25 cellular contexts compared by ENCODE assay signal in genomic region chr5:2286250-2286649, GRCh38.
DNase-seq lines count a peak whose midpoint lies in the region; ATAC-seq, FAIRE-seq and TF ChIP-seq lines count a peak whose summit lies in the region.
"Had no signal": no experiment of that assay in that cellular context is flagged by ENCODE, and none has a peak within 500 bp of the region (broad histone marks: within the 10 kb centered on the region; RNA-seq: fewer than 3 reads in every experiment).

No MANE protein-coding gene starts in this region.

- no peak for TF ChIP-seq POLR2A in IMR-90 (IDR thresholded peaks at IDR 0.05; ENCODE audit: low read depth, low read length)

- no peak overlapping the region for H3K4me3 Mint-ChIP-seq in naive thymus-derived CD4-positive, alpha-beta T cell
- H3K4me3 Mint-ChIP-seq: CD14-positive monocyte; CD4-positive, alpha-beta memory T cell had no signal

- H2AFZ ChIP-seq in IMR-90 (replicated peaks; ENCODE audit: low read length, poor library complexity): peak overlapping the region; percentile 24
- H2AFZ ChIP-seq: GM23248 had no signal

- H2AK5ac ChIP-seq in IMR-90 (ENCODE audit: low read depth, low read length): no peak overlapping the region

- no peak overlapping the region for H4K91ac ChIP-seq in IMR-90 (ENCODE audit: insufficient read depth, low read depth, low read length)

- no peak overlapping the region for H4K5ac ChIP-seq in IMR-90 (ENCODE audit: low read depth, low read length)

- no peak overlapping the region for H2AK9ac ChIP-seq in IMR-90 (replicated peaks; ENCODE audit: low read depth, low read length, poor library complexity)

- no peak overlapping the region for H2BK120ac ChIP-seq in IMR-90 (ENCODE audit: low read depth, low read length)

- no TSS peak for BruUV-seq in IMR-90 (replicated peaks; lab: Mats Ljungman, UMichigan)

- H3K27ac Mint-ChIP-seq in naive thymus-derived CD4-positive, alpha-beta T cell: no peak overlapping the region
- H3K27ac Mint-ChIP-seq: CD14-positive monocyte; CD4-positive, alpha-beta memory T cell had no signal

- no peak overlapping the region for H4K8ac ChIP-seq in IMR-90 (ENCODE audit: low read depth in 2 of 2, low read length in 2 of 2)

- TF ChIP-seq RAD21 in IMR-90 (IDR thresholded peaks at IDR 0.05; ENCODE audit: low read length): no peak

- H3K9me3 ChIP-seq in HEK293 (ENCODE audit: control insufficient read depth, insufficient read depth, low read depth, low read length) (no peaks in the 10 kb centered on the region), IMR-90 (ENCODE audit: control insufficient read depth, insufficient read depth, low read length) (peaks cover 42% of the 10 kb centered on the region)
- no peaks in the 10 kb centered on the region for H3K9me3 ChIP-seq in naive thymus-derived CD4-positive, alpha-beta T cell (ENCODE audit: control insufficient read depth in 2 of 3, low read length in 3 of 3)
- H3K9me3 ChIP-seq: A549, Caco-2 had no signal

- H3K27ac ChIP-seq in HEK293 (ENCODE audit: extremely low read depth, low read depth, low read length) (no peak overlapping the region), IMR-90 (ENCODE audit: insufficient read depth, low read length) (no peak overlapping the region)
- no peak overlapping the region for H3K27ac ChIP-seq in naive thymus-derived CD4-positive, alpha-beta T cell (ENCODE audit: low read depth, low read length)
- H3K27ac ChIP-seq: A549; BLaER1 treated with 17β-estradiol and CSF1 and Interleukin-3, amounts not matched to agents 10 nM and 100 nM; GM23248 had no signal

- peaks cover 0 to 3% (median 0%) of the 10 kb centered on the region in 7 donors for H3K4me1 Mint-ChIP-seq in naive thymus-derived CD4-positive, alpha-beta T cell
- H3K4me1 Mint-ChIP-seq: CD14-positive monocyte; CD4-positive, alpha-beta memory T cell had no signal

- no peaks in the 10 kb centered on the region for H3K9me1 ChIP-seq in IMR-90 (ENCODE audit: insufficient read depth, low read length)

- no peak overlapping the region for H3K14ac ChIP-seq in IMR-90 (replicated peaks; ENCODE audit: low read depth, low read length)

- H3K9me3 Mint-ChIP-seq in naive thymus-derived CD4-positive, alpha-beta T cell: peaks cover 0 to 4% (median 0%) of the 10 kb centered on the region in 11 donors
- H3K9me3 Mint-ChIP-seq: CD4-positive, alpha-beta memory T cell had no signal

- TF ChIP-seq CTCF in HEK293 (tag by site-specific recombination; IDR thresholded peaks at IDR 0.05) (no peak), IMR-90 (conservative IDR thresholded peaks at IDR 0.05; ENCODE audit: low read depth, low read length) (no peak)

- no peak overlapping the region for H2BK20ac ChIP-seq in IMR-90 (ENCODE audit: low read depth, low read length)

- CTCF ChIA-PET in HEK293 (lab: Yijun Ruan, JAX): no interaction called here
- CTCF ChIA-PET in IMR-90 (lab: Yijun Ruan, JAX): interaction anchor here (0.6 kb wide), 1 partner anchor 28 kb away, joined by 4 read pairs; no protein-coding TSS in a partner anchor
- CTCF ChIA-PET in naive thymus-derived CD4-positive, alpha-beta T cell (lab: Charles Lee): no interaction called here

- intact Hi-C loops in IMR-90 (cut with micrococcal nuclease): no loop called here
- intact Hi-C loops in naive thymus-derived CD4-positive, alpha-beta T cell (cut with micrococcal nuclease): no loop called here

- H3K27me3 Mint-ChIP-seq in naive thymus-derived CD4-positive, alpha-beta T cell: peaks cover 0 to 4% (median 0%) of the 10 kb centered on the region in 5 donors
- H3K27me3 Mint-ChIP-seq: CD4-positive, alpha-beta memory T cell had no signal

- H4K20me1 ChIP-seq in IMR-90 (ENCODE audit: insufficient read depth, low read length): no peaks in the 10 kb centered on the region
- H4K20me1 ChIP-seq: BLaER1 treated with 17β-estradiol and CSF1 and Interleukin-3, amounts not matched to agents 10 nM and 100 nM had no signal

- H3K4me1 ChIP-seq in HEK293 (ENCODE audit: control insufficient read depth, insufficient read depth, low read length): no peaks in the 10 kb centered on the region
- H3K4me1 ChIP-seq in IMR-90 (ENCODE audit: control insufficient read depth, insufficient read depth, low read length): no peaks in the 10 kb centered on the region
- no peaks in the 10 kb centered on the region for H3K4me1 ChIP-seq in naive thymus-derived CD4-positive, alpha-beta T cell (ENCODE audit: control insufficient read depth in 2 of 2, insufficient read depth in 2 of 2, low read length in 2 of 2)
- H3K4me1 ChIP-seq: A549, BE2C, Caco-2 had no signal

- FAIRE-seq in urothelium cell line (lab: Jason Lieb, UNC): peak; percentile 90
- FAIRE-seq: A549, G401.6, GM12878, GM19239, H1 had no signal

- no peak overlapping the region for H3K4ac ChIP-seq in IMR-90 (ENCODE audit: low read depth, low read length)

- H3K36me3 ChIP-seq in HEK293 (ENCODE audit: control insufficient read depth in 2 of 2, insufficient read depth in 1 of 2, low read length in 2 of 2) (no peaks in the 10 kb centered on the region), IMR-90 (ENCODE audit: control insufficient read depth, insufficient read depth, low read length) (no peaks in the 10 kb centered on the region)
- no peaks in the 10 kb centered on the region for H3K36me3 ChIP-seq in naive thymus-derived CD4-positive, alpha-beta T cell (ENCODE audit: control insufficient read depth in 2 of 3, insufficient read depth in 3 of 3, low read length in 3 of 3)
- H3K36me3 ChIP-seq: BE2C; BLaER1 treated with 17β-estradiol and CSF1 and Interleukin-3, amounts not matched to agents 10 nM and 100 nM had no signal

- H2BK5ac ChIP-seq in IMR-90 (ENCODE audit: low read depth, low read length, poor library complexity, severe bottlenecking): no peak overlapping the region

- H3K4me3 ChIP-seq in HEK293 (ENCODE audit: low read depth, low read length) (no peak overlapping the region), IMR-90 (ENCODE audit: insufficient read depth, low read depth, low read length) (no peak overlapping the region)
- H3K4me3 ChIP-seq in naive thymus-derived CD4-positive, alpha-beta T cell (ENCODE audit: low read length): no peak overlapping the region
- H3K4me3 ChIP-seq: A549; BLaER1 treated with 17β-estradiol and CSF1 and Interleukin-3, amounts not matched to agents 10 nM and 100 nM; GM12878; GM23248 had no signal

- dilution Hi-C loops in IMR-90 (cut with HindIII; ENCODE audit: low sequenced_read_pairs, unreplicated experiment): no loop called here

- in situ Hi-C loops in IMR-90 (cut with MboI; ENCODE audit: low sequenced_read_pairs): no loop called here

- H3K4me2 ChIP-seq in IMR-90 (ENCODE audit: low read depth, low read length): no peak overlapping the region
- H3K4me2 ChIP-seq: A549; BLaER1 treated with 17β-estradiol and CSF1 and Interleukin-3, amounts not matched to agents 10 nM and 100 nM had no signal

- no peak overlapping the region for H2BK15ac ChIP-seq in IMR-90 (ENCODE audit: low read depth, low read length)

- no peaks in the 10 kb centered on the region for H3K27me3 ChIP-seq in IMR-90 (ENCODE audit: control insufficient read depth, insufficient read depth, low read length)
- no peaks in the 10 kb centered on the region for H3K27me3 ChIP-seq in naive thymus-derived CD4-positive, alpha-beta T cell (ENCODE audit: control insufficient read depth in 2 of 2, insufficient read depth in 2 of 2, low read length in 2 of 2)
- H3K27me3 ChIP-seq: BE2C; BLaER1 treated with 17β-estradiol and CSF1 and Interleukin-3, amounts not matched to agents 10 nM and 100 nM had no signal

- H3K56ac ChIP-seq in IMR-90 (ENCODE audit: extremely low read depth, insufficient read depth, low read length): no peak overlapping the region

- no peak overlapping the region for H3K23ac ChIP-seq in IMR-90 (ENCODE audit: low read depth, low read length)

- POLR2A ChIA-PET in HEK293 (lab: Yijun Ruan, JAX) (no interaction called here), IMR-90 (lab: Charles Lee; ENCODE audit: unreplicated experiment) (no interaction called here)
- POLR2A ChIA-PET in naive thymus-derived CD4-positive, alpha-beta T cell (lab: Charles Lee): no interaction called here

- DNase-seq in IMR-90 (no peak), urothelium cell line (ENCODE audit: low spot score) (no peak), NCI-H1436 treated with DMSO at 0.1 percent for 48 hours (lab: John Stamatoyannopoulos, UW) (no peak), GDM1 (lab: John Stamatoyannopoulos, UW) (no peak)
- no peak for DNase-seq in naive thymus-derived CD4-positive, alpha-beta T cell
- no peak for DNase-seq in activated CD4-positive, alpha-beta T cell treated with anti-CD3 and anti-CD28 coated beads for 4 hours
- DNase-seq: 8988T; ACHN; AML-193; BE2C; Caco-2; CD4-positive, alpha-beta memory T cell; DMS153; DND-41; GM23248; H7; HCEC 1CT had no signal

- no peak overlapping the region for H3K18ac ChIP-seq in IMR-90 (ENCODE audit: low read depth, low read length)

- ATAC-seq in IMR-90 (ENCODE audit: low read depth): no peak
- peak; percentile 20 for ATAC-seq in naive thymus-derived CD4-positive, alpha-beta T cell
- ATAC-seq: A549, GM12878 had no signal

- no peaks in the 10 kb centered on the region for H3K79me1 ChIP-seq in IMR-90 (ENCODE audit: low read depth in 1 of 2, low read length in 2 of 2)

- 50% methylated on average over 1 of the region's 7 CpGs; no CpG with 5 or more reads in 1 of the 2 experiments for WGBS in IMR-90 (ENCODE audit: extremely low coverage in 2 of 2, insufficient read length in 1 of 2), 2 experiments

- no peaks in the 10 kb centered on the region for H3K36me3 Mint-ChIP-seq in naive thymus-derived CD4-positive, alpha-beta T cell
- H3K36me3 Mint-ChIP-seq: CD14-positive monocyte; CD4-positive, alpha-beta memory T cell had no signal

- no peak overlapping the region for H3K9ac ChIP-seq in IMR-90 (ENCODE audit: low read depth, low read length)
- H3K9ac ChIP-seq: BLaER1 treated with 17β-estradiol and CSF1 and Interleukin-3, amounts not matched to agents 10 nM and 100 nM; GM23248 had no signal

TF ChIP-seq in HEK293, 187 proteins besides CTCF, POLR2A, EP300 and RAD21 (continues in another document):
- no peak for TF ChIP-seq ZBTB1 (tag by site-specific recombination; IDR thresholded peaks at IDR 0.05)

TF ChIP-seq in IMR-90, 13 proteins besides CTCF, POLR2A, EP300 and RAD21 (continues in another document):
- no peak for TF ChIP-seq CEBPB (IDR thresholded peaks at IDR 0.05; ENCODE audit: low read depth, low read length)
- no peak for TF ChIP-seq RCOR1 (IDR thresholded peaks at IDR 0.05; ENCODE audit: insufficient replicate concordance, low read length)
- TF ChIP-seq FOS (IDR thresholded peaks at IDR 0.05; ENCODE audit: low read depth, low read length): no peak
- TF ChIP-seq NFE2L2 (IDR thresholded peaks at IDR 0.05; ENCODE audit: low read depth, low read length): no peak
- no peak for TF ChIP-seq USF2 (IDR thresholded peaks at IDR 0.05; ENCODE audit: low read depth, low read length)
- TF ChIP-seq CHD1 (IDR thresholded peaks at IDR 0.05; ENCODE audit: low read depth, low read length): no peak
- TF ChIP-seq MAFK (IDR thresholded peaks at IDR 0.05; ENCODE audit: low read depth, low read length): no peak
